ENCODE assay signal across 18 cellular contexts in genomic region chr1:208008534-208008933, GRCh38.
A peak's percentile ranks its signal among the peaks of the same experiment; 100 is the strongest.
DNase-seq lines count a peak whose midpoint lies in the region; ATAC-seq and TF ChIP-seq lines count a peak whose summit lies in the region.
"Had no signal": no experiment of that assay in that cellular context is flagged by ENCODE, and none has a peak within 500 bp of the region (broad histone marks: within the 10 kb centered on the region; RNA-seq: fewer than 3 reads in every experiment).

No MANE protein-coding gene starts in this region.

- WGBS in trophoblast cell (ENCODE audit: extremely low coverage, insufficient coverage, insufficient read length), result no CpG with 5 or more reads among the region's 3 CpGs
- 87 to 88% methylated on average over 3 of the region's 3 CpGs for WGBS in thyroid gland, 2 donors

- H3K4me1 Mint-ChIP-seq in GM23338, result no peaks in the 10 kb centered on the region

- H2BK5ac ChIP-seq in trophoblast cell (ENCODE audit: low read depth, low read length, poor library complexity), result no peak overlapping the region

- no peaks in the 10 kb centered on the region for H4K20me1 ChIP-seq in PC-3 (ENCODE audit: low read length)
- no peaks in the 10 kb centered on the region for H4K20me1 ChIP-seq in GM23338 (replicated peaks; ENCODE audit: insufficient read depth)

- H4K91ac ChIP-seq in trophoblast cell (ENCODE audit: low read depth, low read length), result no peak overlapping the region

- no peak overlapping the region for H3K18ac ChIP-seq in trophoblast cell (ENCODE audit: low read length)

- H3K4me3 Mint-ChIP-seq in GM23338, result no peak overlapping the region

- no TSS peak for BruUV-seq in PC-3 (replicated peaks; lab: Mats Ljungman, UMichigan)

- H3K14ac ChIP-seq in trophoblast cell (ENCODE audit: low read length), result no peak overlapping the region

- H3K23ac ChIP-seq in trophoblast cell (ENCODE audit: low read length), result no peak overlapping the region

- no peaks in the 10 kb centered on the region for H3K79me1 ChIP-seq in trophoblast cell (ENCODE audit: low read length)

- no peaks in the 10 kb centered on the region for H3K36me3 Mint-ChIP-seq in GM23338 (ENCODE audit: low read depth)

- H3K27ac ChIP-seq in PC-3 (ENCODE audit: low read length), result peak overlapping the region; percentile 68
- no peak overlapping the region for H3K27ac ChIP-seq in coronary artery
- H3K27ac ChIP-seq in trophoblast cell (ENCODE audit: low read depth, low read length), result no peak overlapping the region
- no peak overlapping the region for H3K27ac ChIP-seq in SJCRH30
- no peak overlapping the region for H3K27ac ChIP-seq in thyroid gland
- H3K27ac ChIP-seq in GM23338 (ENCODE audit: low read depth), result no peak overlapping the region
- H3K27ac ChIP-seq: HL-60 had no signal

- H3K9me3 ChIP-seq in PC-3 (ENCODE audit: low read length) (no peaks in the 10 kb centered on the region), trophoblast cell (ENCODE audit: insufficient read depth, low read depth, low read length) (peaks cover 2% of the 10 kb centered on the region), SJCRH30 (replicated peaks) (no peaks in the 10 kb centered on the region), thyroid gland (no peaks in the 10 kb centered on the region), BE2C (peaks cover 4% of the 10 kb centered on the region; the same call in 1 of the 2 replicates)
- H3K9me3 ChIP-seq: HAP-1 had no signal

- intact Hi-C loops in PC-3 (cut with micrococcal nuclease) (no loop called here), thyroid gland (cut with DNase I) (no loop called here)

- H2AK5ac ChIP-seq in trophoblast cell (ENCODE audit: low read length), result no peak overlapping the region

- no peak overlapping the region for H3K4me2 ChIP-seq in PC-3 (ENCODE audit: low read length)
- no peak overlapping the region for H3K4me2 ChIP-seq in trophoblast cell (ENCODE audit: low read length)
- H3K4me2 ChIP-seq in GM23338, result no peak overlapping the region

- H3K9me3 Mint-ChIP-seq in GM23338, result no peaks in the 10 kb centered on the region

- H3K27ac Mint-ChIP-seq in GM23338, result no peak overlapping the region

- no peak overlapping the region for H4K8ac ChIP-seq in trophoblast cell (ENCODE audit: low read depth, low read length)

- H2BK120ac ChIP-seq in trophoblast cell (ENCODE audit: insufficient read depth, low read length, poor library complexity), result no peak overlapping the region

- POLR2A ChIA-PET in PC-3 (lab: Charles Lee; ENCODE audit: unreplicated experiment), result no interaction called here

- no peak overlapping the region for H3K4ac ChIP-seq in trophoblast cell (ENCODE audit: low read depth, low read length)

- no peaks in the 10 kb centered on the region for H3K9me2 ChIP-seq in PC-3 (replicated peaks; ENCODE audit: low read length)
- H3K9me2 ChIP-seq in GM23338 (ENCODE audit: insufficient read depth), result 0 out of 2 replicates have a peak, but pooled peaks cover 3% of the 10 kb centered on the region

- no peak overlapping the region for H3K9ac ChIP-seq in PC-3 (ENCODE audit: low read length)
- no peak overlapping the region for H3K9ac ChIP-seq in trophoblast cell (ENCODE audit: low read length)

- H3K36me3 ChIP-seq in PC-3 (ENCODE audit: low read depth, low read length) (no peaks in the 10 kb centered on the region), trophoblast cell (ENCODE audit: control insufficient read depth in 1 of 2, insufficient read depth in 2 of 2, low read length in 2 of 2) (no peaks in the 10 kb centered on the region), SJCRH30 (no peaks in the 10 kb centered on the region), thyroid gland (no peaks in the 10 kb centered on the region), GM23338 (ENCODE audit: insufficient read depth) (no peaks in the 10 kb centered on the region), BE2C (no peaks in the 10 kb centered on the region)
- H3K36me3 ChIP-seq: HAP-1 had no signal

- H3K4me3 ChIP-seq in PC-3 (ENCODE audit: low read length), result no peak overlapping the region
- H3K4me3 ChIP-seq in coronary artery, result no peak overlapping the region
- peak overlapping the region; percentile 16 for H3K4me3 ChIP-seq in trophoblast cell (ENCODE audit: low read depth, low read length)
- H3K4me3 ChIP-seq in SJCRH30, result no peak overlapping the region
- no peak overlapping the region for H3K4me3 ChIP-seq in thyroid gland (replicated peaks in 1 of 3)
- H3K4me3 ChIP-seq in GM23338, result no peak overlapping the region
- H3K4me3 ChIP-seq in BE2C (ENCODE audit: low read depth, low read length), result no peak overlapping the region
- H3K4me3 ChIP-seq: HAP-1 had no signal

- DNase-seq in AG20443 (ENCODE audit: low spot score) (peak; percentile 32), PC-3 (no peak), coronary artery (ENCODE audit: low spot score) (peak; percentile 55), trophoblast cell (no peak), SJCRH30 (no peak), thyroid gland (no peak), GM23338 (ENCODE audit: low spot score) (no peak), BE2C (no peak)
- DNase-seq: C1 segment of cervical spinal cord, DND-41, MV-4-11, NCI-H1417 treated with DMSO at 0.1 percent for 48 hours, NCI-H2029 treated with DMSO at 0.1 percent for 48 hours, NCI-H2171 treated with DMSO at 0.1 percent for 48 hours, NCI-H748 treated with DMSO at 0.1 percent for 48 hours had no signal

- H3F3A ChIP-seq in PC-3 (ENCODE audit: low read length, unreplicated experiment) (no peaks in the 10 kb centered on the region), GM23338 (replicated peaks; ENCODE audit: low read depth) (no peaks in the 10 kb centered on the region)

- H3K27me3 ChIP-seq in PC-3 (ENCODE audit: low read length) (no peaks in the 10 kb centered on the region), trophoblast cell (ENCODE audit: insufficient read depth, low read length) (no peaks in the 10 kb centered on the region), SJCRH30 (no peaks in the 10 kb centered on the region), thyroid gland (no peaks in the 10 kb centered on the region), GM23338 (ENCODE audit: insufficient read depth) (no peaks in the 10 kb centered on the region), BE2C (no peaks in the 10 kb centered on the region)

- H2AFZ ChIP-seq in PC-3 (ENCODE audit: low read length), result no peak overlapping the region
- H2AFZ ChIP-seq in trophoblast cell (ENCODE audit: insufficient read depth, low read length, poor library complexity), result no peak overlapping the region
- H2AFZ ChIP-seq in GM23338, result no peak overlapping the region

- H3K79me2 ChIP-seq in PC-3 (ENCODE audit: low read length), result no peaks in the 10 kb centered on the region
- H3K79me2 ChIP-seq in trophoblast cell (ENCODE audit: control insufficient read depth, insufficient read depth, low read length, poor library complexity), result no peaks in the 10 kb centered on the region
- H3K79me2 ChIP-seq in GM23338 (replicated peaks; ENCODE audit: insufficient read depth), result no peaks in the 10 kb centered on the region

- no peak overlapping the region for H4K12ac ChIP-seq in trophoblast cell (ENCODE audit: low read depth, low read length)

- no peak for TF ChIP-seq CTCF in PC-3 (conservative IDR thresholded peaks at IDR 0.05; ENCODE audit: low read depth, low read length)
- TF ChIP-seq CTCF in coronary artery (IDR thresholded peaks at IDR 0.05), result no peak
- TF ChIP-seq CTCF in thyroid gland (IDR thresholded peaks at IDR 0.05), result no peak
- no peak for TF ChIP-seq CTCF in GM23338 (conservative IDR thresholded peaks at IDR 0.05; ENCODE audit: low read depth in 2 of 2)
- TF ChIP-seq CTCF in BE2C (IDR thresholded peaks at IDR 0.05; ENCODE audit: low read depth, low read length), result no peak

- H3K4me1 ChIP-seq in PC-3 (ENCODE audit: insufficient read depth, low read length), result peaks cover 18% of the 10 kb centered on the region
- H3K4me1 ChIP-seq in trophoblast cell (ENCODE audit: control insufficient read depth in 1 of 2, insufficient read depth in 2 of 2, low read length in 2 of 2), result no peaks in the 10 kb centered on the region
- no peaks in the 10 kb centered on the region for H3K4me1 ChIP-seq in SJCRH30
- no peaks in the 10 kb centered on the region for H3K4me1 ChIP-seq in thyroid gland
- no peaks in the 10 kb centered on the region for H3K4me1 ChIP-seq in GM23338 (ENCODE audit: insufficient read depth)
- peaks cover 54% of the 10 kb centered on the region for H3K4me1 ChIP-seq in BE2C
- H3K4me1 ChIP-seq: HAP-1 had no signal

- no peak overlapping the region for H2BK12ac ChIP-seq in trophoblast cell (ENCODE audit: low read length)

- ATAC-seq in PC-3 (no peak), GM23338 (no peak)
- ATAC-seq: Right ventricle myocardium inferior had no signal

- TF ChIP-seq POLR2A in thyroid gland (IDR thresholded peaks at IDR 0.05), result no peak

- CTCF ChIA-PET in PC-3 (lab: Charles Lee), result interaction anchor here (1.2 kb wide), 1 partner anchor 14 kb away, joined by 8 read pairs; no protein-coding TSS in a partner anchor

- peaks cover 3% of the 10 kb centered on the region for H3K27me3 Mint-ChIP-seq in GM23338 (ENCODE audit: insufficient read depth, low read depth, poor library complexity)

TF ChIP-seq in GM23338, 12 proteins besides CTCF, POLR2A, EP300 and RAD21 (continues in another document):
- TF ChIP-seq EZH2phosphoT487 (IDR thresholded peaks at IDR 0.05; ENCODE audit: unreplicated experiment), result no peak
- TF ChIP-seq ETS1 (IDR thresholded peaks at IDR 0.05), result no peak
- TF ChIP-seq STAT1 (IDR thresholded peaks at IDR 0.05; ENCODE audit: unreplicated experiment), result no peak
- no peak for TF ChIP-seq ZNF331 (CRISPR knock-in tag; IDR thresholded peaks at IDR 0.05; ENCODE audit: low read depth)
- TF ChIP-seq CREB1 (CRISPR knock-in tag; IDR thresholded peaks at IDR 0.05; ENCODE audit: low read depth), result no peak

Comparison
In these comparisons a context has a peak if more than half of its experiments do, and no peak if none do; other contexts are left out.
1. DNase-seq: peak in AG20443 (single experiment) and coronary artery (single experiment); none in PC-3 (single experiment), trophoblast cell (0 of 2), SJCRH30 (0 of 2), thyroid gland (0 of 2), GM23338 (single experiment) and BE2C (single experiment).